Comparison of ENCODE assay signal across 8 cellular contexts in the genomic region with DNA sequence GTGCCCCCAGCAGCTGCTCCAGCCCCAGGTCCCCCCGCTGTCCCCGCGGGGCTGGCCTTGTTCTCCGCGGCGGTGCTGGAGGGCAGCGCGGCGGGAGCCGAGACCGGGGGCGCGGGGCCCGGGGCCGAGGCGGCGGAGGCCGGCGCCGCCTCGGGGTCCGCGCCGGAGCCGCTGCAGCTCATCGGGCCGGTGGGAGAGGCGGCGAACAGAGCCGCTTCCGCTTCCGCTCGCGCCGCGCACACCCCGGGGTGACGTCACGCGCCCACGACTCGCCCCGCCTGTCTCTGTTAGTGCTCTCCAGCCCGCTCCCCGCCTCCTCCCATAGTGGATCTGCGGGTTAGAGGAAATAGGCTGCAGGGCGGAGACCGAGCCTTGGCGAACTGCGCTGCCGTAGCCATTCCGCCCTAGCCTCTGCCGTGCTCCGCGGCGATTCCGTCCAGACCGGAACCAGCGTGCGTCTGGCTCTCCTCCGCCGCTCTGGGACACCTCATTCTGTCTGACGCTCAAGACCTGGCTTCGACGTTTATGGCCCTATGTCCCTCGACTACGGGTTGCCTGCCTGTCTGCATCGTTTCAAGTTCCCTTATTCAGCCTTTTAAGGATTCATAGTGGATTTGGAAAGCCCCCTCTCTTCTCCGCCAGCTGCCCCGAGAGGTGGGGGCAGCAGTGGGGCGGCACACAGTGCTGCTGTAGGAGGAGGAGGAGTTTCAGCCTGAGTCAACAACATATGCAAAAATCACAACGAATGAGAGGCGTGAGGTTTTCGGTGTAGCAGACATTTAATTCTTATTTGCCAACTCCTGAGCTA. TPM values are rescaled to one million over a fixed set of nuclear protein-coding genes. Genes with fewer than 3 reads are reported as not detected.
A peak's percentile ranks its signal among the peaks of the same experiment; 100 is the strongest.
DNase-seq lines count a peak whose midpoint lies in the region; ATAC-seq, FAIRE-seq and TF ChIP-seq lines count a peak whose summit lies in the region.

A gene (minus strand): TSS at position 209 of the 808 bp plus-strand sequence. CDS start 27 bp downstream, at position 182.

- TF ChIP-seq CTCF in GM12875 (IDR thresholded peaks at IDR 0.05; ENCODE audit: borderline replicate concordance, insufficient read depth, low read depth, low read length): no peak
- no peak for TF ChIP-seq CTCF in pancreas (IDR thresholded peaks at IDR 0.05)
- no peak for TF ChIP-seq CTCF in thyroid gland (IDR thresholded peaks at IDR 0.05)

- DNase-seq in NCI-H1417 treated with DMSO at 0.1 percent for 48 hours (lab: John Stamatoyannopoulos, UW) (peak; percentile 65), SW 1271 (lab: John Stamatoyannopoulos, UW) (peak; percentile 83 to 90), head of caudate nucleus (peak; percentile 94 to 99 (median 98)), pancreas (peak; percentile 97 to 98 (median 98)), thyroid gland (peak; percentile 98)
- peak; percentile 78 for DNase-seq in activated naive CD8-positive, alpha-beta T cell treated with anti-CD3 and anti-CD28 coated beads, Interleukin-2, amount 50 U/mL, for 16 hours (ENCODE audit: low read depth, low spot score)

- intact Hi-C loops in head of caudate nucleus (cut with DNase I): no loop called here
- intact Hi-C loops in pancreas (cut with DNase I): loop anchor here in 1 of 3 donors (10.0 kb wide), 1 partner anchor 73 kb away; a partner anchor contains a TSS
- intact Hi-C loops in thyroid gland (cut with DNase I): no loop called here

- WGBS in pancreas, 2 donors: 0 to 1% methylated on average over 45 to 74 of the region's 74 CpGs
- 0 to 1% methylated on average over 25 to 40 of the region's 74 CpGs for WGBS in thyroid gland, 2 donors

- H3K27me3 ChIP-seq in pancreas (no peaks in the 10 kb centered on the region), thyroid gland (no peaks in the 10 kb centered on the region)

- peak in 1 of 2 donors; percentile 98 for TF ChIP-seq POLR2A in thyroid gland (IDR thresholded peaks at IDR 0.05)

- H3K9me3 ChIP-seq in pancreas (no peaks in the 10 kb centered on the region), thyroid gland (no peaks in the 10 kb centered on the region)

- H3K4me1 ChIP-seq in pancreas (peaks cover 9 to 24% (median 15%) of the 10 kb centered on the region in 3 donors), thyroid gland (peaks cover 12 to 22% of the 10 kb centered on the region in 2 donors)

- FAIRE-seq in pancreas (lab: Jason Lieb, UNC): peak; percentile 90

- H3K27ac ChIP-seq in pancreas: peak within 1 kb of the TSS; percentile 89 to 100 (median 97)
- peak within 1 kb of the TSS; percentile 96 to 99 (median 99) for H3K27ac ChIP-seq in thyroid gland

- H3K36me3 ChIP-seq in pancreas: peaks cover 9 to 33% (median 23%) of the 10 kb centered on the region in 3 donors
- H3K36me3 ChIP-seq in thyroid gland: peaks cover 32 to 44% of the 10 kb centered on the region in 2 donors

- peak within 1 kb of the TSS; percentile 66 for H3K4me3 ChIP-seq in GM12875 (ENCODE audit: low read depth, low read length)
- H3K4me3 ChIP-seq in pancreas: peak within 1 kb of the TSS; percentile 52 to 83 (median 77)
- H3K4me3 ChIP-seq in thyroid gland (replicated peaks in 1 of 3): peak within 1 kb of the TSS; percentile 12 to 74 (median 50)

- ATAC-seq in HG02763 (IDR thresholded peaks at IDR 0.05; ENCODE audit: unreplicated experiment): peak; percentile 90
- ATAC-seq in pancreas: peak; percentile 92 to 97 (median 94)

RNA-seq across cellular contexts. Expression of the gene that starts here (rescaled TPM):
- 10 to 100 TPM; 53.5 to 96.7 (median 75.6) TPM for total RNA-seq in pancreas
- 100 to 1,000 TPM; 116 TPM for polyA plus RNA-seq in pancreas
- total RNA-seq in thyroid gland: 100 to 1,000 TPM in 3 of 4 donors, 10 to 100 TPM in 1; 96.6 to 113 (median 108) TPM

Comparison
In these comparisons a context has a peak if more than half of its experiments do, and no peak if none do; other contexts are left out.
1. Peak in every context shown above with its lines: DNase-seq, ATAC-seq, H3K4me3 ChIP-seq and H3K27ac ChIP-seq.